ENCODE assay signal across 9 cellular contexts in genomic region chr1:153677718-153678518, GRCh38. TPM values are rescaled to one million over a fixed set of nuclear protein-coding genes. Genes with fewer than 3 reads are reported as not detected.
A peak's percentile ranks its signal among the peaks of the same experiment; 100 is the strongest.
DNase-seq lines count a peak whose midpoint lies in the region; ATAC-seq and TF ChIP-seq lines count a peak whose summit lies in the region.
"Had no signal": no experiment of that assay in that cellular context is flagged by ENCODE, and none has a peak within 500 bp of the region (broad histone marks: within the 10 kb centered on the region; RNA-seq: fewer than 3 reads in every experiment).

No MANE protein-coding gene starts in this region.

- peak overlapping the region; percentile 27 for H3K4me3 ChIP-seq in RWPE2 (ENCODE audit: severe bottlenecking)
- peak overlapping the region; percentile 58 for H3K4me3 ChIP-seq in right cardiac atrium (ENCODE audit: low read length)
- peak overlapping the region; percentile 70 for H3K4me3 ChIP-seq in psoas muscle

- DNase-seq in COLO829 (ENCODE audit: low spot score) (peak; percentile 53), HT-29 (ENCODE audit: low spot score) (peak; percentile 58), RWPE2 (ENCODE audit: low spot score) (no peak), amniotic epithelial cell (ENCODE audit: low read depth) (peak; percentile 42), right cardiac atrium (peak; percentile 48 to 73 (median 70)), psoas muscle (peak; percentile 49 to 70)

- H3K27ac ChIP-seq in RWPE2 (ENCODE audit: poor library complexity, severe bottlenecking) = no peak overlapping the region
- peak overlapping the region; percentile 46 for H3K27ac ChIP-seq in right cardiac atrium (ENCODE audit: low read length)
- H3K27ac ChIP-seq in psoas muscle = no peak overlapping the region

- H3K9me3 ChIP-seq in RWPE2 (ENCODE audit: severe bottlenecking) (no peaks in the 10 kb centered on the region), right cardiac atrium (ENCODE audit: control insufficient read depth, low read length) (no peaks in the 10 kb centered on the region), psoas muscle (no peaks in the 10 kb centered on the region)

- H3K36me3 ChIP-seq in RWPE2 (ENCODE audit: low read depth) (no peaks in the 10 kb centered on the region), psoas muscle (ENCODE audit: insufficient read depth in 1 of 2, low read depth in 1 of 2) (peaks cover 0 to 7% of the 10 kb centered on the region in 2 donors)

- 2% methylated on average over 29 of the region's 29 CpGs for WGBS in right cardiac atrium
- WGBS in psoas muscle, 3 donors = 1 to 2% (median 2%) methylated on average over 29 of the region's 29 CpGs

- ATAC-seq in RWPE2 (ENCODE audit: low read depth) = peak; percentile 55; the same call in 2 of the 3 replicates
- ATAC-seq in right cardiac atrium = peak; percentile 66 to 72
- ATAC-seq in psoas muscle = peak; percentile 63 to 86 (median 70)
- no peak for ATAC-seq in HG02970 (IDR thresholded peaks at IDR 0.05; ENCODE audit: low FRiP score, unreplicated experiment)
- ATAC-seq in GM18517 (IDR thresholded peaks at IDR 0.05; ENCODE audit: unreplicated experiment) = no peak

- H3K4me1 ChIP-seq in RWPE2 (ENCODE audit: insufficient read depth, poor library complexity, severe bottlenecking) (no peaks in the 10 kb centered on the region), right cardiac atrium (ENCODE audit: control insufficient read depth, insufficient read depth, low read length) (peaks cover 2% of the 10 kb centered on the region), psoas muscle (no peaks in the 10 kb centered on the region)

- H3K27me3 ChIP-seq in RWPE2 (ENCODE audit: insufficient read depth, poor library complexity, severe bottlenecking) = peaks cover 33% of the 10 kb centered on the region
- H3K27me3 ChIP-seq in right cardiac atrium (ENCODE audit: control insufficient read depth, insufficient read depth) = no peaks in the 10 kb centered on the region
- peaks cover 0 to 30% (median 9%) of the 10 kb centered on the region in 3 donors for H3K27me3 ChIP-seq in psoas muscle (ENCODE audit: insufficient read depth in 3 of 3, low read length in 2 of 3)

- peak; percentile 94 for TF ChIP-seq CTCF in RWPE2 (IDR thresholded peaks at IDR 0.05; ENCODE audit: poor library complexity, severe bottlenecking)
- TF ChIP-seq CTCF in psoas muscle (IDR thresholded peaks at IDR 0.05) = peak; percentile 86

- intact Hi-C loops in right cardiac atrium (cut with DNase I) (loop anchor here (2.0 to 10.0 kb wide), 6 partner anchors 69 to 309 kb away; partner anchors contain the start of gene RAB13 (in 4 of the 4)), psoas muscle (cut with DNase I) (loop anchor here (1.0 to 10.0 kb wide), 6 partner anchors 71 to 309 kb away; partner anchors contain the start of genes RAB13 (in 2 of the 2) and DENND4B (in 1 of the 2))

RNA-seq across cellular contexts. Expression of gene NPR1, which starts 0.6 kb away (rescaled TPM):
- not detected in 2 replicates for total RNA-seq in HT-29 (2014; rRNA removed; shearing (Covaris generic))
- total RNA-seq in right cardiac atrium = 10 to 100 TPM; 21.2 to 31.2 (median 25.5) TPM
- polyA plus RNA-seq in right cardiac atrium = 26.0 TPM
- total RNA-seq in psoas muscle = 10 to 100 TPM in 2 of 4 donors, 1 to 10 TPM in 2; 7.0 to 11.1 (median 8.7) TPM
- polyA plus RNA-seq in psoas muscle = 10 to 100 TPM in 1 of 3 donors, 1 to 10 TPM in 2; 4.5 to 10.4 (median 8.5) TPM
- total RNA-seq: T-helper 2 cell treated with Interferon-gamma antibody and Interleukin-4, amounts not matched to agents 100 ng/mL and 5 ng/mL, for 36 hours had no signal

RNA-seq across cellular contexts. Expression of gene ILF2, which starts 7.1 kb away (rescaled TPM):
- 144 and 159 TPM in 2 replicates for total RNA-seq in HT-29 (2014; rRNA removed; shearing (Covaris generic))
- 10 to 100 TPM; 66.9 to 85.0 (median 70.2) TPM for total RNA-seq in right cardiac atrium
- 45.6 TPM for polyA plus RNA-seq in right cardiac atrium
- total RNA-seq in psoas muscle = 100 to 1,000 TPM in 1 of 4 donors, 10 to 100 TPM in 3; 71.7 to 102 (median 98.2) TPM
- 100 to 1,000 TPM in 2 of 3 donors, 10 to 100 TPM in 1; 82.4 to 158 (median 142) TPM for polyA plus RNA-seq in psoas muscle

RNA-seq across cellular contexts. Expression of gene SNAPIN, which starts 19.4 kb away (rescaled TPM):
- 45.5 and 46.0 TPM in 2 replicates for total RNA-seq in HT-29 (2014; rRNA removed; shearing (Covaris generic))
- total RNA-seq in right cardiac atrium (10 to 100 TPM; 42.8 to 66.3 (median 53.7) TPM), psoas muscle (10 to 100 TPM; 53.9 to 72.0 (median 58.5) TPM)
- polyA plus RNA-seq in right cardiac atrium (75.4 TPM), psoas muscle (100 to 1,000 TPM in 1 of 3 donors, 10 to 100 TPM in 2; 51.7 to 102 (median 60.4) TPM)

RNA-seq across cellular contexts. Expression of gene CHTOP, which starts 44.1 kb away (rescaled TPM):
- total RNA-seq in HT-29 (2014; rRNA removed; shearing (Covaris generic)) = 63.7 and 69.4 TPM in 2 replicates
- total RNA-seq in right cardiac atrium (10 to 100 TPM; 56.1 to 75.3 (median 66.1) TPM), psoas muscle (10 to 100 TPM; 71.1 to 87.7 (median 80.2) TPM)
- polyA plus RNA-seq in right cardiac atrium (65.0 TPM), psoas muscle (100 to 1,000 TPM in 2 of 3 donors, 10 to 100 TPM in 1; 88.3 to 122 (median 111) TPM)

RNA-seq across cellular contexts. Expression of gene S100A1, which starts 49.7 kb away (rescaled TPM):
- total RNA-seq in HT-29 (2014; rRNA removed; shearing (Covaris generic)) = 0.15 TPM in 1 of 2 replicates, not detected in the other
- total RNA-seq in right cardiac atrium (1,000 to 10,000 TPM; 1,233 to 1,764 (median 1,522) TPM), psoas muscle (1,000 to 10,000 TPM in 3 of 4 donors, 100 to 1,000 TPM in 1; 785 to 1,205 (median 1,028) TPM)
- polyA plus RNA-seq in right cardiac atrium (2,571 TPM), psoas muscle (1,000 to 10,000 TPM in 1 of 3 donors, 100 to 1,000 TPM in 2; 370 to 1,423 (median 918) TPM)
- total RNA-seq: T-helper 2 cell treated with Interferon-gamma antibody and Interleukin-4, amounts not matched to agents 100 ng/mL and 5 ng/mL, for 36 hours had no signal

Comparison
In these comparisons a context has a peak if more than half of its experiments do, and no peak if none do; other contexts are left out.
1. ATAC-seq: peak in RWPE2 (single experiment), right cardiac atrium (2 of 2) and psoas muscle (4 of 4); none in HG02970 (single experiment) and GM18517 (single experiment).
2. Peak in every context shown above with its lines, with median percentiles within 50 percentile points of each other: H3K4me3 ChIP-seq.